In genomic region chr1:59506952-59507351, GRCh38 we compare ENCODE assay signal across 9 cellular contexts.
DNase-seq lines count a peak whose midpoint lies in the region; ATAC-seq and TF ChIP-seq lines count a peak whose summit lies in the region.
"Had no signal": no experiment of that assay in that cellular context is flagged by ENCODE, and none has a peak within 500 bp of the region (broad histone marks: within the 10 kb centered on the region; RNA-seq: fewer than 3 reads in every experiment).

No MANE protein-coding gene starts in this region.

- DNase-seq in SJCRH30 (peak; percentile 35 to 61), mesenchymal stem cell (peak; percentile 44), UCSD-AML1 (lab: John Stamatoyannopoulos, UW; ENCODE audit: unreplicated experiment) (no peak), NCI-H187 treated with DMSO at 0.1 percent for 48 hours (lab: John Stamatoyannopoulos, UW) (no peak), MCF 10A (ENCODE audit: unreplicated experiment) (no peak), dermis blood vessel endothelial cell (no peak)

- H4K8ac ChIP-seq in mesenchymal stem cell (ENCODE audit: low read length) = no peak overlapping the region

- H3K27ac ChIP-seq in SJCRH30 (peak overlapping the region; percentile 57; the same call in 1 of the 2 replicates), mesenchymal stem cell (ENCODE audit: low read length, poor library complexity, severe bottlenecking) (no peak overlapping the region)

- H3K9me3 Mint-ChIP-seq in MCF 10A (ENCODE audit: unreplicated experiment) = peaks cover 6% of the 10 kb centered on the region
- H3K9me3 Mint-ChIP-seq: brain had no signal

- H3K36me3 ChIP-seq in SJCRH30 = no peaks in the 10 kb centered on the region
- H3K36me3 ChIP-seq in mesenchymal stem cell (ENCODE audit: control insufficient read depth in 1 of 2, insufficient read depth in 2 of 2, low read depth in 1 of 2, low read length in 2 of 2) = no peaks in the 10 kb centered on the region

- peaks cover 12% of the 10 kb centered on the region for H3K4me1 Mint-ChIP-seq in MCF 10A (ENCODE audit: insufficient read depth, unreplicated experiment)

- H2BK5ac ChIP-seq in mesenchymal stem cell (ENCODE audit: low read depth, low read length, poor library complexity, severe bottlenecking) = no peak overlapping the region

- no peaks in the 10 kb centered on the region; the same call in 1 of the 2 replicates for H3K9me3 ChIP-seq in SJCRH30 (replicated peaks)
- no peaks in the 10 kb centered on the region for H3K9me3 ChIP-seq in mesenchymal stem cell (ENCODE audit: control insufficient read depth, low read length)

- no peak overlapping the region for H2AK5ac ChIP-seq in mesenchymal stem cell (ENCODE audit: low read length, severe bottlenecking)

- no peak overlapping the region for H3K23ac ChIP-seq in mesenchymal stem cell (ENCODE audit: low read length in 2 of 2)

- H3K27ac Mint-ChIP-seq in MCF 10A (ENCODE audit: low read depth, unreplicated experiment) = no peak overlapping the region

- no peak overlapping the region for H3K18ac ChIP-seq in mesenchymal stem cell (ENCODE audit: low read depth in 1 of 2, low read length in 2 of 2)

- intact Hi-C loops in MCF 10A (cut with micrococcal nuclease) = no loop called here

- no peaks in the 10 kb centered on the region for H3K79me1 ChIP-seq in mesenchymal stem cell (replicated peaks; ENCODE audit: low read length, poor library complexity, severe bottlenecking)

- H3K9ac ChIP-seq in mesenchymal stem cell (ENCODE audit: low read length) = peak overlapping the region; percentile 74

- no peak overlapping the region for H2BK12ac ChIP-seq in mesenchymal stem cell (ENCODE audit: low read length in 2 of 2)

- no peaks in the 10 kb centered on the region for H3K27me3 ChIP-seq in SJCRH30
- no peaks in the 10 kb centered on the region for H3K27me3 ChIP-seq in mesenchymal stem cell (ENCODE audit: control insufficient read depth in 1 of 2, insufficient read depth in 1 of 2, low read length in 2 of 2)

- H2AFZ ChIP-seq in mesenchymal stem cell (ENCODE audit: low read depth, low read length) = no peak overlapping the region

- no TSS peak for BruUV-seq in MCF 10A (replicated peaks; lab: Mats Ljungman, UMichigan)

- no peak for TF ChIP-seq CTCF in MCF 10A (IDR thresholded peaks at IDR 0.05; ENCODE audit: unreplicated experiment)

- H3K4me2 ChIP-seq in mesenchymal stem cell (ENCODE audit: low read length, poor library complexity, severe bottlenecking) = no peak overlapping the region

- WGBS in mesenchymal stem cell = 92% methylated on average over 3 of the region's 3 CpGs

- no peaks in the 10 kb centered on the region for H3K27me3 Mint-ChIP-seq in MCF 10A (ENCODE audit: insufficient read depth, unreplicated experiment)

- no peak overlapping the region for H2BK120ac ChIP-seq in mesenchymal stem cell (ENCODE audit: low read depth, low read length)

- H3K14ac ChIP-seq in mesenchymal stem cell (ENCODE audit: low read length in 2 of 2) = no peak overlapping the region

- H3K36me3 Mint-ChIP-seq in MCF 10A (ENCODE audit: insufficient read depth, unreplicated experiment) = no peaks in the 10 kb centered on the region
- H3K36me3 Mint-ChIP-seq: brain had no signal

- no peak overlapping the region for H3K4ac ChIP-seq in mesenchymal stem cell (ENCODE audit: low read depth in 1 of 2, low read length in 2 of 2)

- no peak overlapping the region for H4K91ac ChIP-seq in mesenchymal stem cell (ENCODE audit: low read length)

- H3K4me3 Mint-ChIP-seq in MCF 10A (ENCODE audit: unreplicated experiment) = no peak overlapping the region
- H3K4me3 Mint-ChIP-seq: brain had no signal

- CTCF ChIA-PET in MCF 10A (lab: Yijun Ruan, JAX) = interaction anchor here (0.6 to 0.7 kb wide), 2 partner anchors 19 to 122 kb away, joined by 3 read pairs; no protein-coding TSS in a partner anchor

- H3K4me1 ChIP-seq in SJCRH30 (peaks cover 40% of the 10 kb centered on the region), mesenchymal stem cell (ENCODE audit: control insufficient read depth, insufficient read depth, low read depth, low read length) (peaks cover 2% of the 10 kb centered on the region)

- H2BK15ac ChIP-seq in mesenchymal stem cell (ENCODE audit: low read depth, poor library complexity, severe bottlenecking) = no peak overlapping the region

- ATAC-seq in GM18861 (IDR thresholded peaks at IDR 0.05; ENCODE audit: unreplicated experiment) (peak; percentile 65), HG02885 (IDR thresholded peaks at IDR 0.05; ENCODE audit: poor library complexity, unreplicated experiment) (peak; percentile 72)

- POLR2A ChIA-PET in MCF 10A (lab: Yijun Ruan, JAX) = interaction anchor here (0.9 kb wide), 1 partner anchor 62 kb away, joined by 3 read pairs; no protein-coding TSS in a partner anchor

- H3K4me3 ChIP-seq in SJCRH30 (no peak overlapping the region), mesenchymal stem cell (ENCODE audit: insufficient read depth in 1 of 2, low read depth in 1 of 2, low read length in 2 of 2) (no peak overlapping the region)

Comparison
In these comparisons a context has a peak if more than half of its experiments do, and no peak if none do; other contexts are left out.
1. DNase-seq: peak in SJCRH30 (2 of 2) and mesenchymal stem cell (single experiment); none in UCSD-AML1 (single experiment), NCI-H187 treated with DMSO at 0.1 percent for 48 hours (single experiment), MCF 10A (single experiment) and dermis blood vessel endothelial cell (single experiment).